8 cellular contexts compared by ENCODE assay signal in genomic region chr11:75814686-75815344, GRCh38. TPM values are rescaled to one million over a fixed set of nuclear protein-coding genes. Genes with fewer than 3 reads are reported as not detected.
DNase-seq lines count a peak whose midpoint lies in the region; ATAC-seq, FAIRE-seq and TF ChIP-seq lines count a peak whose summit lies in the region.

TSS of gene UVRAG (plus strand) at chr11:75815210. CDS start at chr11:75815408, 198 bp downstream.

- peaks cover 7 to 21% of the 10 kb centered on the region in 2 donors for H3K4me1 Mint-ChIP-seq in natural killer cell

- H3K27ac Mint-ChIP-seq in natural killer cell, result no peak within 1 kb of the TSS

- DNase-seq in EL (peak; percentile 100), H54 (ENCODE audit: insufficient read length, low spot score) (peak; percentile 94), fibroblast of peridontal ligament (ENCODE audit: extremely low read depth) (peak; percentile 100), natural killer cell (peak; percentile 98)
- DNase-seq in activated T-helper 9 cell treated with anti-CD3 and anti-CD28 coated beads, Interleukin-2, amount 50 U/mL, for 16 hours (ENCODE audit: low read depth), result peak; percentile 95
- peak; percentile 98 for DNase-seq in stimulated activated naive CD4-positive, alpha-beta T cell treated with Interleukin-2 at 50 U/mL for 16 hours (lab: John Stamatoyannopoulos, UW)

- peak; percentile 75 for FAIRE-seq in H54 (lab: Jason Lieb, UNC)

- no peaks in the 10 kb centered on the region for H3K9me3 Mint-ChIP-seq in natural killer cell

- TF ChIP-seq POLR2A in H54 (IDR thresholded peaks at IDR 0.05; ENCODE audit: low read depth, low read length), result peak; percentile 71; the same call in 1 of the 2 replicates
- TF ChIP-seq POLR2A in Raji (IDR thresholded peaks at IDR 0.05; ENCODE audit: insufficient read depth, low read depth, low read length), result peak; percentile 72

- no peaks in the 10 kb centered on the region for H3K9me3 ChIP-seq in Loucy (ENCODE audit: insufficient read depth, low read depth, low read length)

- H3K79me2 ChIP-seq in Loucy (ENCODE audit: insufficient read depth, low read length), result peaks cover 41% of the 10 kb centered on the region

- no peaks in the 10 kb centered on the region for H3K36me3 ChIP-seq in Loucy (ENCODE audit: insufficient read depth, low read length)

- H4K20me1 ChIP-seq in Loucy (ENCODE audit: insufficient read depth, low read length, poor library complexity, severe bottlenecking), result peaks cover 12% of the 10 kb centered on the region

- intact Hi-C loops in natural killer cell (cut with micrococcal nuclease), result loop anchor here (5.0 to 10.0 kb wide), 3 partner anchors 52 to 1323 kb away; partner anchors contain the start of gene LIPT2

- peak within 1 kb of the TSS; percentile 76 for H3K4me3 ChIP-seq in Loucy (ENCODE audit: low read length, poor library complexity, severe bottlenecking)

- H3K4me1 ChIP-seq in Loucy (ENCODE audit: insufficient read depth, low read length, poor library complexity, severe bottlenecking), result peaks cover 28% of the 10 kb centered on the region

- H3K4me3 Mint-ChIP-seq in natural killer cell, result peak within 1 kb of the TSS; percentile 96

- TF ChIP-seq CTCF in Loucy (conservative IDR thresholded peaks at IDR 0.05; ENCODE audit: low read length), result no peak
- TF ChIP-seq CTCF in natural killer cell (IDR thresholded peaks at IDR 0.05), result no peak

- no peaks in the 10 kb centered on the region for H3K27me3 ChIP-seq in Loucy (ENCODE audit: insufficient read depth, low read length, poor library complexity, severe bottlenecking)

- H3K9me2 ChIP-seq in Loucy (replicated peaks; ENCODE audit: low read depth, low read length), result no peaks in the 10 kb centered on the region

- ATAC-seq in natural killer cell, result peak; percentile 83 to 96 (median 86)

- peak within 1 kb of the TSS; percentile 86 for H2AFZ ChIP-seq in Loucy (ENCODE audit: low read length)

- H3K27me3 Mint-ChIP-seq in natural killer cell (ENCODE audit: low read depth in 2 of 2), result no peaks in the 10 kb centered on the region

- H3K36me3 Mint-ChIP-seq in natural killer cell, result no peaks in the 10 kb centered on the region

- H3K9ac ChIP-seq in Loucy (ENCODE audit: low read depth, low read length, poor library complexity, severe bottlenecking), result peak within 1 kb of the TSS; percentile 80

- H3K4me2 ChIP-seq in Loucy (ENCODE audit: low read depth, low read length, poor library complexity, severe bottlenecking), result peak within 1 kb of the TSS; percentile 89

- H3F3A ChIP-seq in Loucy (ENCODE audit: low read depth), result no peaks in the 10 kb centered on the region

RNA-seq across cellular contexts. Expression of gene UVRAG, which starts in this region (rescaled TPM):
- total RNA-seq in natural killer cell, result 10 to 100 TPM; 39.9 to 52.5 (median 41.4) TPM

Comparison
In these comparisons a context has a peak if more than half of its experiments do, and no peak if none do; other contexts are left out.
1. Peak in every context shown above with its lines: DNase-seq, ATAC-seq and H3K4me3 ChIP-seq.